In the genomic region with DNA sequence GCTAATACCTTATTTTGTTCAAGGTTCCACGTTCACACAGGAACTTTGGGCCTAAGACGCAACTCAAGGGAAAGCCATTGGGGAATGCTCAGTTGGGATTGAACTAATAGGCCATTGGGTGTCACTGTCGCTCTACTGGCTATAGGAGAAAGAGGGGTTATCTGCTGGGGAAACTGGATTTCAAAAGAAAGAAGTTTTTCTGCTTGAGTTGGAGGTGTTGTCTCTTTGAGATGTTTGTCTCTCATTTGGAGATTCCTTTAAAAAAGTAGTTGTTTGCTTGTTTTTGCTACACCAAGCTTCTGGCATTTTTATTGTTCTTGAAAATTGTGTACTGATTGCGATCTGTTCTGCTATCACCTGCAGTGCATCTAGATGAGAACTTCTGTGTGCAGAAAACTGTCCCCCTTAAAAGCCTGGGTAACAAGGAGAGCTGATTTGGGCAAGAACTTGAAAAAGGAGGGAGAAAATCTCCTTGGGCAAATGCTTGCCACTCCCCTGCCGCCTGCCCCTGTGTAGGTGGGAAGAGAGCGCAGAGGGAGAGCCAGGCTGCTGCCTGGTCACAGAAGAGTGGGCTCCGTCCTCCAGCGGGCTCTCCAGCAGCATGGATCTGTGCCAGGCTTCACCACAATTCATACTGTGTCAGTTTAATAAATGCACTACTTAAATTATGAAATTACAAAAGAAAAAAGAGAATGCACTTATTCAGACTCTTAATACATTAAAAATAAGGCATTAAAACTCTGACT, we compare ENCODE assay signal across 8 cellular contexts. TPM values are rescaled to one million over a fixed set of nuclear protein-coding genes. Genes with fewer than 3 reads are reported as not detected.
DNase-seq lines count a peak whose midpoint lies in the region; ATAC-seq and TF ChIP-seq lines count a peak whose summit lies in the region.

No MANE protein-coding gene starts in this region.

- H3K9me3 ChIP-seq in A673 (ENCODE audit: low read depth, low read length, poor library complexity, severe bottlenecking) = no peaks in the 10 kb centered on the region
- H3K9me3 ChIP-seq in mesenchymal stem cell (ENCODE audit: control insufficient read depth, low read length) = no peaks in the 10 kb centered on the region

- H3K14ac ChIP-seq in mesenchymal stem cell (ENCODE audit: low read length in 2 of 2) = no peak overlapping the region

- H3K27me3 ChIP-seq in A673 (replicated peaks; ENCODE audit: insufficient read depth, low read depth, low read length, poor library complexity) (no peaks in the 10 kb centered on the region), mesenchymal stem cell (ENCODE audit: control insufficient read depth in 1 of 2, insufficient read depth in 1 of 2, low read length in 2 of 2) (no peaks in the 10 kb centered on the region)

- H2AK5ac ChIP-seq in mesenchymal stem cell (ENCODE audit: low read length, severe bottlenecking) = peak overlapping the region; percentile 4

- BruUV-seq in A673 (replicated peaks; lab: Mats Ljungman, UMichigan) = no TSS peak

- no peak overlapping the region for H3K4me2 ChIP-seq in mesenchymal stem cell (ENCODE audit: low read length, poor library complexity, severe bottlenecking)

- no peak overlapping the region for H3K4ac ChIP-seq in mesenchymal stem cell (ENCODE audit: low read depth in 1 of 2, low read length in 2 of 2)

- CTCF ChIA-PET in A673 (lab: Charles Lee) = interaction anchor here (0.6 to 1.1 kb wide), 4 partner anchors 12 to 353 kb away, joined by 3 to 5 read pairs (median 4); no protein-coding TSS in a partner anchor

- H3K27ac ChIP-seq in A673 (ENCODE audit: low read depth, low read length, poor library complexity, severe bottlenecking) (no peak overlapping the region), mesenchymal stem cell (ENCODE audit: low read length, poor library complexity, severe bottlenecking) (no peak overlapping the region)

- intact Hi-C loops in A673 (cut with micrococcal nuclease; ENCODE audit: unreplicated experiment) = loop anchor here (2.0 to 5.0 kb wide), 3 partner anchors 283 to 428 kb away; a partner anchor contains a TSS

- TF ChIP-seq CTCF in A673 (conservative IDR thresholded peaks at IDR 0.05; ENCODE audit: low read depth, low read length) (peak; percentile 77), astrocyte of the spinal cord (IDR thresholded peaks at IDR 0.05; ENCODE audit: low read depth, low read length) (peak; percentile 63)

- peaks cover 76% of the 10 kb centered on the region for H3K4me1 ChIP-seq in A673 (ENCODE audit: insufficient read depth, low read length, poor library complexity, severe bottlenecking)
- H3K4me1 ChIP-seq in mesenchymal stem cell (ENCODE audit: control insufficient read depth, insufficient read depth, low read depth, low read length) = peaks cover 32% of the 10 kb centered on the region

- POLR2A ChIA-PET in A673 (lab: Charles Lee; ENCODE audit: low non-redundant PET) = interaction anchor here (0.6 kb wide), 1 partner anchor 1641 kb away, joined by 13 read pairs; no protein-coding TSS in a partner anchor

- DNase-seq in A673 (ENCODE audit: low spot score) (peak; percentile 86), GM03348 (ENCODE audit: low spot score) (peak; percentile 50), NCI-H2196 (lab: John Stamatoyannopoulos, UW; ENCODE audit: unreplicated experiment) (peak; percentile 72), astrocyte of the spinal cord (ENCODE audit: low read depth, low spot score) (peak; percentile 36), mesenchymal stem cell (peak; percentile 61), COLO829 (ENCODE audit: low spot score) (no peak), GM19240 (ENCODE audit: insufficient read length, low spot score) (no peak)

- no peak overlapping the region for H3K23ac ChIP-seq in mesenchymal stem cell (ENCODE audit: low read length in 2 of 2)

- H3K79me1 ChIP-seq in mesenchymal stem cell (replicated peaks; ENCODE audit: low read length, poor library complexity, severe bottlenecking) = peaks cover 12% of the 10 kb centered on the region

- in situ Hi-C loops in astrocyte of the spinal cord (cut with HindIII; ENCODE audit: low sequenced_read_pairs) = no loop called here

- H4K8ac ChIP-seq in mesenchymal stem cell (ENCODE audit: low read length) = no peak overlapping the region

- H3K18ac ChIP-seq in mesenchymal stem cell (ENCODE audit: low read depth in 1 of 2, low read length in 2 of 2) = no peak overlapping the region

- H3K4me3 ChIP-seq in A673 (ENCODE audit: low read depth, low read length, poor library complexity, severe bottlenecking) = no peak overlapping the region
- no peak overlapping the region for H3K4me3 ChIP-seq in astrocyte of the spinal cord (ENCODE audit: low read depth, low read length)
- no peak overlapping the region for H3K4me3 ChIP-seq in mesenchymal stem cell (ENCODE audit: insufficient read depth in 1 of 2, low read depth in 1 of 2, low read length in 2 of 2)

- H3K9ac ChIP-seq in mesenchymal stem cell (ENCODE audit: low read length) = no peak overlapping the region

- H4K91ac ChIP-seq in mesenchymal stem cell (ENCODE audit: low read length) = no peak overlapping the region

- H2BK120ac ChIP-seq in mesenchymal stem cell (ENCODE audit: low read depth, low read length) = no peak overlapping the region

- 78% methylated on average over 6 of the region's 8 CpGs for WGBS in mesenchymal stem cell

- no peak for ATAC-seq in GM19351 (IDR thresholded peaks at IDR 0.05; ENCODE audit: unreplicated experiment)

- no peak overlapping the region for H2BK15ac ChIP-seq in mesenchymal stem cell (ENCODE audit: low read depth, poor library complexity, severe bottlenecking)

- no peak overlapping the region for H2BK5ac ChIP-seq in mesenchymal stem cell (ENCODE audit: low read depth, low read length, poor library complexity, severe bottlenecking)

- no peaks in the 10 kb centered on the region for H3K36me3 ChIP-seq in A673 (ENCODE audit: insufficient read depth, low read length, poor library complexity, severe bottlenecking)
- no peaks in the 10 kb centered on the region for H3K36me3 ChIP-seq in mesenchymal stem cell (ENCODE audit: control insufficient read depth in 1 of 2, insufficient read depth in 2 of 2, low read depth in 1 of 2, low read length in 2 of 2)

- no peak overlapping the region for H2BK12ac ChIP-seq in mesenchymal stem cell (ENCODE audit: low read length in 2 of 2)

- no peak overlapping the region for H2AFZ ChIP-seq in mesenchymal stem cell (ENCODE audit: low read depth, low read length)

RNA-seq across cellular contexts. Expression of a gene that starts 39.9 kb away (rescaled TPM):
- 26.8 and 29.3 TPM in 2 replicates for total RNA-seq in A673 (2021)
- polyA plus RNA-seq in mesenchymal stem cell (2013, experiment 1 of 2) = 17.5 TPM
- 16.8 TPM for polyA plus RNA-seq in mesenchymal stem cell (2013, experiment 2 of 2)

RNA-seq across cellular contexts. Expression of a gene that starts 42.3 kb away (rescaled TPM):
- total RNA-seq in A673 (2021) = 49.1 and 49.7 TPM in 2 replicates
- polyA plus RNA-seq in mesenchymal stem cell (2013, experiment 1 of 2) = 28.1 TPM
- 26.5 TPM for polyA plus RNA-seq in mesenchymal stem cell (2013, experiment 2 of 2)

Comparison
In these comparisons a context has a peak if more than half of its experiments do, and no peak if none do; other contexts are left out.
1. DNase-seq: peak in A673 (single experiment), GM03348 (single experiment), NCI-H2196 (single experiment), astrocyte of the spinal cord (single experiment) and mesenchymal stem cell (single experiment); none in COLO829 (single experiment) and GM19240 (single experiment).